In the genomic region with DNA sequence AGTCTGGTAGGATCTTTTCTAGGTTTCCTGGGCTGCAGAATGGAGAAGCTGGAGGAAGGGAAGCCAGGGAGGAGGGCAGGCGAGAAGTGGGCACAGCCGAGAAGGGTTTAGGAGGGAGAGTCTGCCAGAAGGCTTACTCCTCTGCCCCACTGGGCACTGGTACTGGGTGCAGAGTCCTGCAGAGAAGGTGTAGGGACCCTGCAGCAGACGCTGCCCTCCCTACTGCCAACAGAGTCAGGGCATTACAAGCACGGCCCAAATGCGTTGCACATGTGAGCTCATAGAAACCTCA, we compare ENCODE assay signal across 8 cellular contexts. TPM values are rescaled to one million over a fixed set of nuclear protein-coding genes. Genes with fewer than 3 reads are reported as not detected.
A peak's percentile ranks its signal among the peaks of the same experiment; 100 is the strongest.
DNase-seq lines count a peak whose midpoint lies in the region; ATAC-seq and TF ChIP-seq lines count a peak whose summit lies in the region.

No MANE protein-coding gene starts in this region.

- H3K4me1 ChIP-seq in DND-41 (ENCODE audit: insufficient read depth, low read length) (peaks cover 25% of the 10 kb centered on the region), OCI-LY7 (ENCODE audit: insufficient read depth, low read length, poor library complexity, severe bottlenecking) (peaks cover 15% of the 10 kb centered on the region), testis (peaks cover 7% of the 10 kb centered on the region)

- H3K9me2 ChIP-seq in OCI-LY7 (ENCODE audit: insufficient read depth, low read length): no peaks in the 10 kb centered on the region

- peak overlapping the region; percentile 76 for H3K27ac Mint-ChIP-seq in progenitor cell of endocrine pancreas

- no peaks in the 10 kb centered on the region for H4K20me1 ChIP-seq in DND-41 (ENCODE audit: insufficient read depth, low read length)
- H4K20me1 ChIP-seq in OCI-LY7 (ENCODE audit: insufficient read depth, low read length): no peaks in the 10 kb centered on the region

- no TSS peak for BruUV-seq in OCI-LY7 (replicated peaks; lab: Mats Ljungman, UMichigan)

- peak overlapping the region; percentile 73 for H3K9ac ChIP-seq in DND-41 (ENCODE audit: low read depth, low read length)

- H3K36me3 ChIP-seq in DND-41 (ENCODE audit: insufficient read depth, low read length) (no peaks in the 10 kb centered on the region), OCI-LY7 (ENCODE audit: insufficient read depth, low read length) (no peaks in the 10 kb centered on the region), testis (ENCODE audit: low read depth, missing control alignments) (no peaks in the 10 kb centered on the region)

- peak; percentile 10 for DNase-seq in DND-41
- no peak for DNase-seq in OCI-LY7 (ENCODE audit: low spot score)
- DNase-seq in epithelial cell of esophagus (ENCODE audit: low read depth): no peak
- DNase-seq in progenitor cell of endocrine pancreas (ENCODE audit: low spot score, unreplicated experiment): no peak
- no peak for DNase-seq in testis
- DNase-seq in mucosa of gallbladder (ENCODE audit: low spot score): no peak
- no peak for DNase-seq in glomerular visceral epithelial cell (ENCODE audit: extremely low spot score)
- no peak for DNase-seq in NOMO-1 treated with DMSO at 0.1 percent for 48 hours (lab: John Stamatoyannopoulos, UW; ENCODE audit: unreplicated experiment)

- 64 to 72% methylated on average over 5 of the region's 5 CpGs for WGBS in testis, 2 donors

- H3K27me3 Mint-ChIP-seq in progenitor cell of endocrine pancreas: peaks cover 16% of the 10 kb centered on the region

- H3K4me1 Mint-ChIP-seq in progenitor cell of endocrine pancreas (ENCODE audit: low read depth): peaks cover 10% of the 10 kb centered on the region

- H3K27ac ChIP-seq in DND-41 (ENCODE audit: low read length) (no peak overlapping the region; the same call in 1 of the 2 replicates), OCI-LY7 (ENCODE audit: low read depth, low read length, poor library complexity, severe bottlenecking) (no peak overlapping the region), testis (no peak overlapping the region)

- H3K4me3 Mint-ChIP-seq in progenitor cell of endocrine pancreas (ENCODE audit: low read depth): peak overlapping the region; percentile 88

- no peaks in the 10 kb centered on the region for H3K9me3 Mint-ChIP-seq in progenitor cell of endocrine pancreas (ENCODE audit: low read depth)

- TF ChIP-seq POLR2A in testis (IDR thresholded peaks at IDR 0.05): no peak

- H2AFZ ChIP-seq in DND-41 (ENCODE audit: low read depth, low read length) (peak overlapping the region; percentile 87), OCI-LY7 (ENCODE audit: low read length) (peak overlapping the region; percentile 81)

- no peaks in the 10 kb centered on the region for H3K36me3 Mint-ChIP-seq in progenitor cell of endocrine pancreas (ENCODE audit: insufficient read depth)

- POLR2A ChIA-PET in OCI-LY7 (lab: Charles Lee): no interaction called here

- H3K4me3 ChIP-seq in DND-41 (ENCODE audit: low read depth in 1 of 2, low read length in 2 of 2) (peak overlapping the region; percentile 48 to 99; a peak in 3 of 4 replicates), OCI-LY7 (ENCODE audit: low read depth, low read length, poor library complexity, severe bottlenecking) (peak overlapping the region; percentile 81), epithelial cell of esophagus (ENCODE audit: low read length) (peak overlapping the region; percentile 60), testis (peak overlapping the region in 1 of 2 donors; percentile 97)

- peaks cover 8% of the 10 kb centered on the region for H3K79me2 ChIP-seq in DND-41 (ENCODE audit: insufficient read depth, low read length)
- H3K79me2 ChIP-seq in OCI-LY7 (ENCODE audit: insufficient read depth, low read depth, low read length): no peaks in the 10 kb centered on the region

- H3K4me2 ChIP-seq in DND-41 (ENCODE audit: insufficient read depth, low read length) (peak overlapping the region; percentile 100), OCI-LY7 (ENCODE audit: low read length) (peak overlapping the region; percentile 78)

- H3K27me3 ChIP-seq in DND-41 (ENCODE audit: insufficient read depth, low read length, poor library complexity) (no peaks in the 10 kb centered on the region), testis (no peaks in the 10 kb centered on the region)

- no peaks in the 10 kb centered on the region for H3K9me3 ChIP-seq in DND-41 (ENCODE audit: insufficient read depth, low read length, severe bottlenecking)
- no peaks in the 10 kb centered on the region for H3K9me3 ChIP-seq in OCI-LY7 (ENCODE audit: low read length)
- no peaks in the 10 kb centered on the region for H3K9me3 ChIP-seq in testis

- intact Hi-C loops in OCI-LY7 (cut with micrococcal nuclease; ENCODE audit: unreplicated experiment) (no loop called here), testis (cut with DNase I; ENCODE audit: low total_unique reads) (no loop called here)

- no peak for ATAC-seq in DND-41 (ENCODE audit: insufficient read depth, low read depth)

- TF ChIP-seq CTCF in DND-41 (IDR thresholded peaks at IDR 0.05; ENCODE audit: borderline replicate concordance, extremely low read depth, low read length, poor library complexity, severe bottlenecking) (no peak), OCI-LY7 (conservative IDR thresholded peaks at IDR 0.05; ENCODE audit: low read length) (no peak), epithelial cell of esophagus (IDR thresholded peaks at IDR 0.05; ENCODE audit: insufficient read depth, low read depth, low read length, missing control alignments) (no peak), progenitor cell of endocrine pancreas (IDR thresholded peaks at IDR 0.05; ENCODE audit: unreplicated experiment) (no peak), testis (IDR thresholded peaks at IDR 0.05) (no peak)

- CTCF ChIA-PET in OCI-LY7 (lab: Charles Lee; ENCODE audit: unreplicated experiment): no interaction called here

RNA-seq across cellular contexts. Expression of gene PEPD, which starts 0.7 kb away (rescaled TPM):
- 23.5 and 24.4 TPM in 2 replicates for total RNA-seq in OCI-LY7 (2014; rRNA removed; shearing (Covaris generic))
- 29.7 and 30.5 TPM in 2 replicates for total RNA-seq in OCI-LY7 (2022)
- 39.2 and 43.7 TPM in 2 replicates for total RNA-seq in progenitor cell of endocrine pancreas
- total RNA-seq in testis: 10 to 100 TPM; 58.0 to 87.9 TPM
- 51.1 TPM for polyA plus RNA-seq in testis (ENCODE audit: insufficient read depth, low read depth, low replicate concordance)
- total RNA-seq in mucosa of gallbladder: 90.3 TPM
